ENCODE assay signal across 1 cellular context in genomic region chr20:44533928-44534327, GRCh38.
TF ChIP-seq lines count a peak whose summit lies in the region.

No MANE protein-coding gene starts in this region.

TF ChIP-seq in HepG2, 621 proteins besides CTCF, POLR2A, EP300 and RAD21:
- 0 out of 2 replicates have a peak, but pooled peaks have one; percentile 5 for TF ChIP-seq HDAC1 (CRISPR knock-in tag; IDR thresholded peaks at IDR 0.05)
- TF ChIP-seq ARID3A (IDR thresholded peaks at IDR 0.05; ENCODE audit: low read depth, low read length): no peak
- peak; percentile 82 for TF ChIP-seq LCORL (IDR thresholded peaks at IDR 0.05)
- no peak for TF ChIP-seq LCORL (CRISPR knock-in tag; IDR thresholded peaks at IDR 0.05)
- TF ChIP-seq RELA (CRISPR knock-in tag; IDR thresholded peaks at IDR 0.05): no peak
TF ChIP-seq in HepG2: peak in this region for 2.
